ENCODE assay signal across 9 cellular contexts in the genomic region with DNA sequence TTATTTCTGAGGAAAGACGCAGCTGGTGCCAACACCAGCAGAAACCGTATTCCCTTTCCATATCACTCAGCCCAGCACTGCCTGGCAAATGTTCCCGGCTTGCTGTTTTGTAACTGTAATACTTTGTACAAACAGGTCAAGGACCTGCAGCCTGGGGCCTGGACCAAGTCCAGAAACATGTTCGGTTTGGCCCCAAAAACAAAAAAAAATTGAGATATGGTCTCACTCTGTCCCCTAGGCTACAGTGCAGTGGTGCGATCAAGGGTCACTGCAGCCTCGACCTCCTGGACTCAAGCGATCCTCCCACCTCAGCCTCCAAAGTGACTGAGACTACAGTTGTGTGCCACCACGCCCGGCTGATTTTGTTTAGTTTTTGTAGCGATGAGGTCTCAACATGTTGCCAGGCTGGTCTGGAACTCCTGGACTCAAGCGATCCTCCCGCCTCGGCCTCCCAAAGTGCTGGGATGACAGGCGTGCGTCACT. TPM values are rescaled to one million over a fixed set of nuclear protein-coding genes. Genes with fewer than 3 reads are reported as not detected.
DNase-seq lines count a peak whose midpoint lies in the region; ATAC-seq, FAIRE-seq and TF ChIP-seq lines count a peak whose summit lies in the region.
"Had no signal": no experiment of that assay in that cellular context is flagged by ENCODE, and none has a peak within 500 bp of the region (broad histone marks: within the 10 kb centered on the region; RNA-seq: fewer than 3 reads in every experiment).

No MANE protein-coding gene starts in this region.

- no peak for TF ChIP-seq RAD21 in GM12878 (IDR thresholded peaks at IDR 0.05; ENCODE audit: insufficient read depth, low read depth, low read length)

- in situ Hi-C loops in GM12878 (cut with MboI): no loop called here
- in situ Hi-C loops in transverse colon (cut with MboI; ENCODE audit: low pct_ligation_motif_present in 1 of 4, low pct_unique_long_range_greater_than_20kb in 1 of 4, low sequenced_read_pairs in 3 of 4): no loop called here

- SMC1A ChIA-PET in GM12878 (lab: Charles Lee; ENCODE audit: uncharacterized antibody, unreplicated experiment): interaction anchor here (1.6 kb wide), 1 partner anchor 43 kb away, joined by 3 read pairs; the partner anchor contains the start of genes NUBP2 and SPSB3

- POLR2A ChIA-PET in GM12878 (lab: Charles Lee): no interaction called here

- peaks cover 40% of the 10 kb centered on the region for H3K4me1 Mint-ChIP-seq in activated naive CD4-positive, alpha-beta T cell treated with anti-CD3 and anti-CD28 coated beads, Interleukin-2, amount 10 ng/mL, durations not matched to agents 7 days and 5 days
- H3K4me1 Mint-ChIP-seq in memory B cell: peaks cover 18% of the 10 kb centered on the region

- WGBS in GM12878 (ENCODE audit: insufficient coverage, insufficient replicate concordance, low lambda C conversion rate, missing lambda C conversion rate): 54% methylated on average over 15 of the region's 15 CpGs
- WGBS in transverse colon (ENCODE audit: low coverage in 1 of 2), 2 donors: 50 to 60% methylated on average over 2 to 15 of the region's 15 CpGs

- DNase-seq in activated naive CD4-positive, alpha-beta T cell treated with anti-CD3 and anti-CD28 coated beads, Interleukin-2, amount 10 ng/mL, durations not matched to agents 7 days and 5 days: no peak
- no peak for DNase-seq in activated naive CD4-positive, alpha-beta T cell (lab: John Stamatoyannopoulos, UW)
- DNase-seq in GM12878 (ENCODE audit: low read depth, low spot score) (no peak), memory B cell (ENCODE audit: low spot score in 2 of 2) (no peak), transverse colon (no peak), NCI-H1436 treated with DMSO at 0.1 percent for 48 hours (lab: John Stamatoyannopoulos, UW) (no peak), DMS153 treated with DMSO at 0.1 percent for 48 hours (lab: John Stamatoyannopoulos, UW; ENCODE audit: unreplicated experiment) (no peak)
- DNase-seq in activated effector memory CD4-positive, alpha-beta T cell treated with anti-CD3 and anti-CD28 coated beads, Interleukin-2, amount 50 U/mL, for 16 hours: no peak
- DNase-seq: DMS79 had no signal

- no peaks in the 10 kb centered on the region for H3K36me3 ChIP-seq in GM12878 (ENCODE audit: control insufficient read depth in 2 of 2, insufficient read depth in 2 of 2, low read length in 1 of 2)
- peaks cover 0 to 16% (median 0%) of the 10 kb centered on the region in 4 donors for H3K36me3 ChIP-seq in transverse colon

- H3K9me3 ChIP-seq in GM12878 (replicated peaks; ENCODE audit: control insufficient read depth, insufficient read depth, low read length): no peaks in the 10 kb centered on the region
- no peaks in the 10 kb centered on the region for H3K9me3 ChIP-seq in transverse colon

- intact Hi-C loops in GM12878 (cut with micrococcal nuclease; ENCODE audit: unreplicated experiment): no loop called here
- intact Hi-C loops in transverse colon (cut with DNase I; ENCODE audit: low total_unique reads): no loop called here

- TF ChIP-seq POLR2A in GM12878 (IDR thresholded peaks at IDR 0.05; ENCODE audit: low read depth, low read length) (no peak), transverse colon (IDR thresholded peaks at IDR 0.05) (no peak)

- no peaks in the 10 kb centered on the region for H3K9me3 Mint-ChIP-seq in activated naive CD4-positive, alpha-beta T cell treated with anti-CD3 and anti-CD28 coated beads, Interleukin-2, amount 10 ng/mL, durations not matched to agents 7 days and 5 days
- no peaks in the 10 kb centered on the region for H3K9me3 Mint-ChIP-seq in memory B cell

- peak overlapping the region; percentile 70 for H3K4me2 ChIP-seq in GM12878 (ENCODE audit: control insufficient read depth, insufficient read depth)

- peaks cover 5% of the 10 kb centered on the region for H3K27me3 Mint-ChIP-seq in activated naive CD4-positive, alpha-beta T cell treated with anti-CD3 and anti-CD28 coated beads, Interleukin-2, amount 10 ng/mL, durations not matched to agents 7 days and 5 days
- H3K27me3 Mint-ChIP-seq in memory B cell: no peaks in the 10 kb centered on the region

- no peak for TF ChIP-seq EP300 in GM12878 (IDR thresholded peaks at IDR 0.05; ENCODE audit: borderline replicate concordance in 1 of 2, control insufficient read depth in 1 of 2, low read depth in 2 of 2, low read length in 2 of 2)
- TF ChIP-seq EP300 in transverse colon (IDR thresholded peaks at IDR 0.05; ENCODE audit: low read depth): no peak

- H3K27me3 ChIP-seq in GM12878 (replicated peaks in 1 of 2; ENCODE audit: control insufficient read depth in 2 of 2, insufficient read depth in 2 of 2, low read length in 1 of 2): no peaks in the 10 kb centered on the region
- H3K27me3 ChIP-seq in transverse colon: no peaks in the 10 kb centered on the region

- peak overlapping the region; percentile 91 for H3K27ac Mint-ChIP-seq in activated naive CD4-positive, alpha-beta T cell treated with anti-CD3 and anti-CD28 coated beads, Interleukin-2, amount 10 ng/mL, durations not matched to agents 7 days and 5 days
- H3K27ac Mint-ChIP-seq in memory B cell: no peak overlapping the region

- no peaks in the 10 kb centered on the region for H4K20me1 ChIP-seq in GM12878 (ENCODE audit: control insufficient read depth, insufficient read depth)

- no peak overlapping the region for H3K27ac ChIP-seq in GM12878 (ENCODE audit: control insufficient read depth, insufficient read depth)
- H3K27ac ChIP-seq in transverse colon: peak overlapping the region; percentile 80 to 97 (median 94)

- TF ChIP-seq CTCF in GM12878 (IDR thresholded peaks at IDR 0.05 in 2 of 3, conservative IDR thresholded peaks at IDR 0.05 in 1 of 3; ENCODE audit: control insufficient read depth in 2 of 3, extremely low read depth in 1 of 3, insufficient read depth in 1 of 3, low read depth in 3 of 3, low read length in 3 of 3) (no peak), transverse colon (IDR thresholded peaks at IDR 0.05) (no peak)

- H3K4me3 Mint-ChIP-seq in activated naive CD4-positive, alpha-beta T cell treated with anti-CD3 and anti-CD28 coated beads, Interleukin-2, amount 10 ng/mL, durations not matched to agents 7 days and 5 days: peak overlapping the region; percentile 82
- H3K4me3 Mint-ChIP-seq in memory B cell: peak overlapping the region; percentile 72

- H3K36me3 Mint-ChIP-seq in activated naive CD4-positive, alpha-beta T cell treated with anti-CD3 and anti-CD28 coated beads, Interleukin-2, amount 10 ng/mL, durations not matched to agents 7 days and 5 days: peaks cover 1% of the 10 kb centered on the region
- no peaks in the 10 kb centered on the region for H3K36me3 Mint-ChIP-seq in memory B cell

- RAD21 ChIA-PET in GM12878 (lab: Charles Lee; ENCODE audit: unreplicated experiment): no interaction called here

- H3K4me1 ChIP-seq in GM12878 (ENCODE audit: control insufficient read depth, insufficient read depth, low read length) (peaks cover 4% of the 10 kb centered on the region; the same call in 1 of the 2 replicates), transverse colon (peaks cover 24 to 41% (median 34%) of the 10 kb centered on the region in 4 donors)

- no peak for ATAC-seq in GM12878
- no peak for ATAC-seq in memory B cell (ENCODE audit: low read depth)

- BruUV-seq in GM12878 (replicated peaks; lab: Mats Ljungman, UMichigan): TSS peak; percentile 74

- no peak overlapping the region for H3K9ac ChIP-seq in GM12878 (ENCODE audit: control insufficient read depth, insufficient read depth, low read length)

- CTCF ChIA-PET in activated naive CD4-positive, alpha-beta T cell treated with anti-CD3 and anti-CD28 coated beads, Interleukin-2, amount 10 ng/mL, durations not matched to agents 7 days and 5 days (lab: Charles Lee): no interaction called here
- CTCF ChIA-PET in GM12878 (lab: Yijun Ruan, JAX): no interaction called here

- H3K4me3 ChIP-seq in GM12878 (peak overlapping the region; percentile 75), transverse colon (peak overlapping the region; percentile 56 to 74 (median 62))

- peaks cover 17% of the 10 kb centered on the region for H3K79me2 ChIP-seq in GM12878 (ENCODE audit: control insufficient read depth, insufficient read depth, low read length)

- no peak for FAIRE-seq in GM12878 (lab: Jason Lieb, UNC)

- no peak overlapping the region for H2AFZ ChIP-seq in GM12878 (ENCODE audit: control insufficient read depth, low read depth, low read length)

RNA-seq across cellular contexts. Expression of gene HAGH, which starts 1.2 kb away (rescaled TPM):
- 8.0 and 8.6 TPM in 2 replicates for total RNA-seq in GM12878 (2013; cell fraction: nucleolus; rRNA removed)
- total RNA-seq in GM12878 (2014; rRNA removed): 31.5 and 37.5 TPM in 2 replicates
- total RNA-seq in GM12878 (2014; rRNA removed; fragmentation: Illumina TruSeq; extraction: Trizol): 18.9 and 22.6 TPM in 2 replicates
- 24.9 and 26.2 TPM in 2 replicates for total RNA-seq in GM12878 (2021)
- polyA plus RNA-seq in GM12878 (2011; ENCODE audit: low read depth): 7.0 TPM
- 6.4 and 12.1 TPM in 2 replicates for polyA plus RNA-seq in GM12878 (2011; rRNA removed)
- polyA plus RNA-seq in GM12878 (2011; cell fraction: cytosol; rRNA removed): 15.5 and 26.5 TPM in 2 replicates
- 22.3 and 23.4 TPM in 2 replicates for polyA plus RNA-seq in GM12878 (2011; cell fraction: nucleus; rRNA removed)
- polyA plus RNA-seq in GM12878 (2012): 15.0 and 19.6 TPM in 2 replicates
- 7.8 and 19.9 TPM in 2 replicates for polyA plus RNA-seq in GM12878 (2014; fragmentation: Illumina TruSeq; extraction: Trizol)
- polyA plus RNA-seq in GM12878 (2014; fragmentation: Nextera tagmentation; extraction: Ambion mirVana): 1 to 10 TPM; 2.0 to 2.3 TPM
- 47.3 and 50.1 TPM in 2 replicates for polyA plus RNA-seq in GM12878 (2014; rRNA removed)
- 10 to 100 TPM; 37.8 to 43.3 TPM for polyA plus RNA-seq in GM12878 (2016; fragmentation: Nextera tagmentation; extraction: Ambion mirVana)
- 10.1 and 14.8 TPM in 2 replicates for polyA minus RNA-seq in GM12878 (2011; rRNA and poly(A)+ RNA removed)
- polyA minus RNA-seq in GM12878 (2011; cell fraction: cytosol; rRNA and poly(A)+ RNA removed): 3.5 and 4.8 TPM in 2 replicates
- 5.8 and 7.7 TPM in 2 replicates for polyA minus RNA-seq in GM12878 (2011; cell fraction: nucleus; rRNA and poly(A)+ RNA removed)
- 100 to 1,000 TPM in 2 of 4 donors, 10 to 100 TPM in 2; 40.6 to 403 (median 121) TPM for total RNA-seq in transverse colon

RNA-seq across cellular contexts. Expression of gene FAHD1, which starts 1.6 kb away (rescaled TPM):
- total RNA-seq in GM12878 (2013; cell fraction: nucleolus; rRNA removed): 14.3 and 21.3 TPM in 2 replicates
- total RNA-seq in GM12878 (2014; rRNA removed): 36.1 and 43.0 TPM in 2 replicates
- 15.1 and 15.8 TPM in 2 replicates for total RNA-seq in GM12878 (2014; rRNA removed; fragmentation: Illumina TruSeq; extraction: Trizol)
- 18.5 and 23.4 TPM in 2 replicates for total RNA-seq in GM12878 (2021)
- polyA plus RNA-seq in GM12878 (2011; ENCODE audit: low read depth): 14.9 TPM
- polyA plus RNA-seq in GM12878 (2011; rRNA removed): 16.4 and 19.1 TPM in 2 replicates
- 28.5 and 45.0 TPM in 2 replicates for polyA plus RNA-seq in GM12878 (2011; cell fraction: cytosol; rRNA removed)
- polyA plus RNA-seq in GM12878 (2011; cell fraction: nucleus; rRNA removed): 10.6 and 15.9 TPM in 2 replicates
- polyA plus RNA-seq in GM12878 (2012): 14.1 and 17.2 TPM in 2 replicates
- 13.2 and 13.3 TPM in 2 replicates for polyA plus RNA-seq in GM12878 (2014; fragmentation: Illumina TruSeq; extraction: Trizol)
- polyA plus RNA-seq in GM12878 (2014; fragmentation: Nextera tagmentation; extraction: Ambion mirVana): 1 to 10 TPM; 4.3 to 10.0 TPM
- 35.0 and 41.8 TPM in 2 replicates for polyA plus RNA-seq in GM12878 (2014; rRNA removed)
- 10 to 100 TPM; 29.8 to 32.8 TPM for polyA plus RNA-seq in GM12878 (2016; fragmentation: Nextera tagmentation; extraction: Ambion mirVana)
- 17.3 and 25.0 TPM in 2 replicates for polyA minus RNA-seq in GM12878 (2011; rRNA and poly(A)+ RNA removed)
- 8.7 and 10.8 TPM in 2 replicates for polyA minus RNA-seq in GM12878 (2011; cell fraction: cytosol; rRNA and poly(A)+ RNA removed)
- polyA minus RNA-seq in GM12878 (2011; cell fraction: nucleus; rRNA and poly(A)+ RNA removed): 13.1 and 22.5 TPM in 2 replicates
- total RNA-seq in transverse colon: 100 to 1,000 TPM in 2 of 4 donors, 10 to 100 TPM in 2; 88.0 to 149 (median 104) TPM

RNA-seq across cellular contexts. Expression of gene IGFALS, which starts 31.9 kb away (rescaled TPM):
- total RNA-seq in GM12878 (2013; cell fraction: nucleolus; rRNA removed): 0.17 TPM in 1 of 2 replicates, not detected in the other
- total RNA-seq in GM12878 (2014; rRNA removed) (0.11 TPM in 1 of 2 replicates, not detected in the other), GM12878 (2014; rRNA removed; fragmentation: Illumina TruSeq; extraction: Trizol) (not detected in 2 replicates), GM12878 (2021) (not detected in 2 replicates), transverse colon (10 to 100 TPM in 1 of 4 donors, under 1 TPM in 2, not detected in 1; 0.27 to 10.8 (median 0.48) TPM)
- polyA plus RNA-seq in GM12878 (2011; ENCODE audit: low read depth): not detected
- polyA plus RNA-seq in GM12878 (2011; rRNA removed) (not detected in 2 replicates), GM12878 (2014; fragmentation: Illumina TruSeq; extraction: Trizol) (not detected in 2 replicates), GM12878 (2014; fragmentation: Nextera tagmentation; extraction: Ambion mirVana) (not detected), GM12878 (2014; rRNA removed) (0.04 TPM in 1 of 2 replicates, not detected in the other), GM12878 (2016; fragmentation: Nextera tagmentation; extraction: Ambion mirVana) (not detected)
- polyA plus RNA-seq in GM12878 (2011; cell fraction: cytosol; rRNA removed): not detected in 2 replicates
- polyA plus RNA-seq in GM12878 (2011; cell fraction: nucleus; rRNA removed): 0.12 TPM in 1 of 2 replicates, not detected in the other
- polyA plus RNA-seq in GM12878 (2012): 0.21 and 0.32 TPM in 2 replicates
- polyA minus RNA-seq in GM12878 (2011; rRNA and poly(A)+ RNA removed): not detected in 2 replicates
- not detected in 2 replicates for polyA minus RNA-seq in GM12878 (2011; cell fraction: cytosol; rRNA and poly(A)+ RNA removed)
- polyA minus RNA-seq in GM12878 (2011; cell fraction: nucleus; rRNA and poly(A)+ RNA removed): not detected in 2 replicates

RNA-seq across cellular contexts. Expression of gene NUBP2, which starts 42.7 kb away (rescaled TPM):
- total RNA-seq in GM12878 (2013; cell fraction: nucleolus; rRNA removed): 45.7 and 59.5 TPM in 2 replicates
- total RNA-seq in GM12878 (2014; rRNA removed) (88.8 and 106 TPM in 2 replicates), GM12878 (2014; rRNA removed; fragmentation: Illumina TruSeq; extraction: Trizol) (11.0 and 13.5 TPM in 2 replicates), GM12878 (2021) (73.2 and 79.8 TPM in 2 replicates), transverse colon (100 to 1,000 TPM in 1 of 4 donors, 10 to 100 TPM in 3; 15.3 to 165 (median 59.6) TPM)
- polyA plus RNA-seq in GM12878 (2011; ENCODE audit: low read depth): 11.7 TPM
- polyA plus RNA-seq in GM12878 (2011; rRNA removed) (8.2 and 23.6 TPM in 2 replicates), GM12878 (2014; fragmentation: Illumina TruSeq; extraction: Trizol) (0.73 and 6.5 TPM in 2 replicates), GM12878 (2014; fragmentation: Nextera tagmentation; extraction: Ambion mirVana) (1 to 10 TPM; 1.9 to 5.9 TPM), GM12878 (2014; rRNA removed) (80.5 and 94.5 TPM in 2 replicates), GM12878 (2016; fragmentation: Nextera tagmentation; extraction: Ambion mirVana) (100 to 1,000 TPM; 115 to 129 TPM)
- polyA plus RNA-seq in GM12878 (2011; cell fraction: cytosol; rRNA removed): 54.5 and 91.2 TPM in 2 replicates
- 102 and 133 TPM in 2 replicates for polyA plus RNA-seq in GM12878 (2011; cell fraction: nucleus; rRNA removed)
- polyA plus RNA-seq in GM12878 (2012): 44.3 and 48.4 TPM in 2 replicates
- polyA minus RNA-seq in GM12878 (2011; rRNA and poly(A)+ RNA removed): 8.8 and 27.4 TPM in 2 replicates
- 18.5 and 20.3 TPM in 2 replicates for polyA minus RNA-seq in GM12878 (2011; cell fraction: cytosol; rRNA and poly(A)+ RNA removed)
- polyA minus RNA-seq in GM12878 (2011; cell fraction: nucleus; rRNA and poly(A)+ RNA removed): 17.7 and 27.6 TPM in 2 replicates

RNA-seq across cellular contexts. Expression of gene SPSB3, which starts 43.1 kb away (rescaled TPM):
- 28.8 and 39.6 TPM in 2 replicates for total RNA-seq in GM12878 (2013; cell fraction: nucleolus; rRNA removed)
- total RNA-seq in GM12878 (2014; rRNA removed) (22.2 and 26.2 TPM in 2 replicates), GM12878 (2014; rRNA removed; fragmentation: Illumina TruSeq; extraction: Trizol) (4.4 and 5.5 TPM in 2 replicates), GM12878 (2021) (18.3 and 18.5 TPM in 2 replicates), transverse colon (100 to 1,000 TPM; 101 to 289 (median 125) TPM)
- polyA plus RNA-seq in GM12878 (2011; ENCODE audit: low read depth): 6.5 TPM
- polyA plus RNA-seq in GM12878 (2011; rRNA removed) (4.7 and 9.7 TPM in 2 replicates), GM12878 (2014; fragmentation: Illumina TruSeq; extraction: Trizol) (0.97 and 2.8 TPM in 2 replicates), GM12878 (2014; fragmentation: Nextera tagmentation; extraction: Ambion mirVana) (1 to 10 TPM in 1 of 2 experiments, under 1 TPM in 1; 0.31 to 1.5 TPM), GM12878 (2014; rRNA removed) (26.9 and 32.4 TPM in 2 replicates), GM12878 (2016; fragmentation: Nextera tagmentation; extraction: Ambion mirVana) (10 to 100 TPM; 25.3 to 26.1 TPM)
- 18.5 and 28.3 TPM in 2 replicates for polyA plus RNA-seq in GM12878 (2011; cell fraction: cytosol; rRNA removed)
- 87.6 and 94.0 TPM in 2 replicates for polyA plus RNA-seq in GM12878 (2011; cell fraction: nucleus; rRNA removed)
- 19.6 and 21.3 TPM in 2 replicates for polyA plus RNA-seq in GM12878 (2012)
- 5.9 and 9.0 TPM in 2 replicates for polyA minus RNA-seq in GM12878 (2011; rRNA and poly(A)+ RNA removed)
- polyA minus RNA-seq in GM12878 (2011; cell fraction: cytosol; rRNA and poly(A)+ RNA removed): 4.8 and 5.2 TPM in 2 replicates
- 5.7 and 13.8 TPM in 2 replicates for polyA minus RNA-seq in GM12878 (2011; cell fraction: nucleus; rRNA and poly(A)+ RNA removed)
